ENCODE assay signal across 16 cellular contexts in genomic region chr9:75105841-75106240, GRCh38. TPM values are rescaled to one million over a fixed set of nuclear protein-coding genes. Genes with fewer than 3 reads are reported as not detected.
DNase-seq lines count a peak whose midpoint lies in the region; ATAC-seq and TF ChIP-seq lines count a peak whose summit lies in the region.
"Had no signal": no experiment of that assay in that cellular context is flagged by ENCODE, and none has a peak within 500 bp of the region (broad histone marks: within the 10 kb centered on the region; RNA-seq: fewer than 3 reads in every experiment).

No MANE protein-coding gene starts in this region.

- no peaks in the 10 kb centered on the region for H3K27me3 ChIP-seq in left lung
- H3K27me3 ChIP-seq in SJCRH30: no peaks in the 10 kb centered on the region
- H3K27me3 ChIP-seq: brain microvascular endothelial cell, ovary, sigmoid colon had no signal

- H3K4me1 Mint-ChIP-seq in activated naive CD4-positive, alpha-beta T cell treated with anti-CD3 and anti-CD28 coated beads, Interleukin-2, amount 50 U/mL, for 24 hours: peaks cover 80% of the 10 kb centered on the region
- H3K4me1 Mint-ChIP-seq in activated CD8-positive, alpha-beta T cell treated with anti-CD3 and anti-CD28 coated beads, Interleukin-2, amount 10 ng/mL, durations not matched to agents 7 days and 5 days (ENCODE audit: low read depth): peaks cover 40% of the 10 kb centered on the region

- H3K27me3 Mint-ChIP-seq in activated naive CD4-positive, alpha-beta T cell treated with anti-CD3 and anti-CD28 coated beads, Interleukin-2, amount 50 U/mL, for 24 hours: no peaks in the 10 kb centered on the region
- no peaks in the 10 kb centered on the region for H3K27me3 Mint-ChIP-seq in activated CD8-positive, alpha-beta T cell treated with anti-CD3 and anti-CD28 coated beads, Interleukin-2, amount 10 ng/mL, durations not matched to agents 7 days and 5 days (ENCODE audit: low read depth)

- H3K4me1 ChIP-seq in left lung: peaks cover 3 to 96% of the 10 kb centered on the region in 2 donors
- H3K4me1 ChIP-seq in SJCRH30: 0 out of 2 replicates have a peak, but pooled peaks cover 5% of the 10 kb centered on the region
- H3K4me1 ChIP-seq: Caco-2 had no signal

- H3K27ac ChIP-seq in left lung: peak overlapping the region; percentile 24 to 80
- peak overlapping the region; percentile 68 for H3K27ac ChIP-seq in substantia nigra (ENCODE audit: low read depth, low read length, poor library complexity, severe bottlenecking)
- no peak overlapping the region for H3K27ac ChIP-seq in SJCRH30
- H3K27ac ChIP-seq: brain microvascular endothelial cell, RWPE1 had no signal

- peak overlapping the region; percentile 19 for H3K27ac Mint-ChIP-seq in activated naive CD4-positive, alpha-beta T cell treated with anti-CD3 and anti-CD28 coated beads, Interleukin-2, amount 50 U/mL, for 24 hours
- H3K27ac Mint-ChIP-seq in activated CD8-positive, alpha-beta T cell treated with anti-CD3 and anti-CD28 coated beads, Interleukin-2, amount 10 ng/mL, durations not matched to agents 7 days and 5 days: peak overlapping the region; percentile 7

- no peak overlapping the region for H3K4me3 Mint-ChIP-seq in activated naive CD4-positive, alpha-beta T cell treated with anti-CD3 and anti-CD28 coated beads, Interleukin-2, amount 50 U/mL, for 24 hours
- no peak overlapping the region for H3K4me3 Mint-ChIP-seq in activated CD8-positive, alpha-beta T cell treated with anti-CD3 and anti-CD28 coated beads, Interleukin-2, amount 10 ng/mL, durations not matched to agents 7 days and 5 days

- H3K4me3 ChIP-seq in left lung (no peak overlapping the region), SJCRH30 (no peak overlapping the region)
- H3K4me3 ChIP-seq: ovary, sigmoid colon had no signal

- H3K9me3 ChIP-seq in left lung (no peaks in the 10 kb centered on the region), SJCRH30 (replicated peaks) (no peaks in the 10 kb centered on the region; the same call in 1 of the 2 replicates)
- H3K9me3 ChIP-seq: Caco-2, ovary, sigmoid colon had no signal

- H3K36me3 ChIP-seq in left lung (no peaks in the 10 kb centered on the region), SJCRH30 (peaks cover 8% of the 10 kb centered on the region)
- H3K36me3 ChIP-seq: brain microvascular endothelial cell, ovary, sigmoid colon had no signal

- DNase-seq in activated naive CD4-positive, alpha-beta T cell treated with Interleukin-2 at 50 U/mL for 16 hours: no peak
- DNase-seq in activated CD8-positive, alpha-beta T cell treated with anti-CD3 and anti-CD28 coated beads, Interleukin-2, amount 10 ng/mL, durations not matched to agents 7 days and 5 days: no peak
- DNase-seq in left lung (no peak), substantia nigra (lab: John Stamatoyannopoulos, UW) (no peak), NCI-H1105 (lab: John Stamatoyannopoulos, UW) (no peak), SJCRH30 (no peak)
- DNase-seq: activated naive CD4-positive, alpha-beta T cell; brain microvascular endothelial cell; Caco-2; effector CD4-positive, alpha-beta T cell; ovary; sigmoid colon; stimulated activated CD4-positive, alpha-beta T cell treated with anti-CD3 and anti-CD28 coated beads, Interleukin-1b, Interleukin-23, amount 100 ng/mL, for 48 hours had no signal

- H3K9me3 Mint-ChIP-seq in activated naive CD4-positive, alpha-beta T cell treated with anti-CD3 and anti-CD28 coated beads, Interleukin-2, amount 50 U/mL, for 24 hours: no peaks in the 10 kb centered on the region
- H3K9me3 Mint-ChIP-seq in activated CD8-positive, alpha-beta T cell treated with anti-CD3 and anti-CD28 coated beads, Interleukin-2, amount 10 ng/mL, durations not matched to agents 7 days and 5 days (ENCODE audit: insufficient read depth): no peaks in the 10 kb centered on the region

- H3K36me3 Mint-ChIP-seq in activated naive CD4-positive, alpha-beta T cell treated with anti-CD3 and anti-CD28 coated beads, Interleukin-2, amount 50 U/mL, for 24 hours: peaks cover 13% of the 10 kb centered on the region
- H3K36me3 Mint-ChIP-seq in activated CD8-positive, alpha-beta T cell treated with anti-CD3 and anti-CD28 coated beads, Interleukin-2, amount 10 ng/mL, durations not matched to agents 7 days and 5 days (ENCODE audit: low read depth): peaks cover 46% of the 10 kb centered on the region

- intact Hi-C loops in left lung (cut with DNase I): no loop called here

- ATAC-seq in activated CD8-positive, alpha-beta T cell treated with anti-CD3 and anti-CD28 coated beads, Interleukin-2, amount 10 ng/mL, durations not matched to agents 7 days and 5 days: no peak
- no peak for ATAC-seq in left lung
- ATAC-seq in GM21717 (IDR thresholded peaks at IDR 0.05; ENCODE audit: unreplicated experiment): no peak

- POLR2A ChIA-PET in activated CD8-positive, alpha-beta T cell treated with anti-CD3 and anti-CD28 coated beads, Interleukin-2, amount 10 ng/mL, durations not matched to agents 7 days and 5 days (lab: Charles Lee): interaction anchor here (0.6 kb wide), 1 partner anchor 121 kb away, joined by 3 read pairs; no protein-coding TSS in a partner anchor

- TF ChIP-seq CTCF in left lung (IDR thresholded peaks at IDR 0.05): no peak

- CTCF ChIA-PET in activated CD8-positive, alpha-beta T cell treated with anti-CD3 and anti-CD28 coated beads, Interleukin-2, amount 10 ng/mL, durations not matched to agents 7 days and 5 days (lab: Charles Lee): interaction anchor here (1.2 to 1.3 kb wide), 2 partner anchors 18 to 30 kb away, joined by 3 read pairs; partner anchors contain the start of genes NMRK1 and OSTF1

RNA-seq across cellular contexts. Expression of gene OSTF1, which starts 17.5 kb away (rescaled TPM):
- 100 to 1,000 TPM; 126 to 132 TPM for total RNA-seq in activated CD8-positive, alpha-beta T cell treated with anti-CD3 and anti-CD28 coated beads, Interleukin-2, amount 10 ng/mL, durations not matched to agents 7 days and 5 days
- total RNA-seq in left lung: 10 to 100 TPM; 62.4 to 94.7 TPM
- 49.2 and 49.6 TPM in 2 replicates for total RNA-seq in SJCRH30 (2014; rRNA removed; shearing (Covaris generic))

RNA-seq across cellular contexts. Expression of gene NMRK1, which starts 17.9 kb away (rescaled TPM):
- 10 to 100 TPM; 26.9 to 28.2 TPM for total RNA-seq in activated CD8-positive, alpha-beta T cell treated with anti-CD3 and anti-CD28 coated beads, Interleukin-2, amount 10 ng/mL, durations not matched to agents 7 days and 5 days
- total RNA-seq in left lung: 10 to 100 TPM; 26.0 to 29.1 TPM
- 53.3 and 55.0 TPM in 2 replicates for total RNA-seq in SJCRH30 (2014; rRNA removed; shearing (Covaris generic))
